In the genomic region with DNA sequence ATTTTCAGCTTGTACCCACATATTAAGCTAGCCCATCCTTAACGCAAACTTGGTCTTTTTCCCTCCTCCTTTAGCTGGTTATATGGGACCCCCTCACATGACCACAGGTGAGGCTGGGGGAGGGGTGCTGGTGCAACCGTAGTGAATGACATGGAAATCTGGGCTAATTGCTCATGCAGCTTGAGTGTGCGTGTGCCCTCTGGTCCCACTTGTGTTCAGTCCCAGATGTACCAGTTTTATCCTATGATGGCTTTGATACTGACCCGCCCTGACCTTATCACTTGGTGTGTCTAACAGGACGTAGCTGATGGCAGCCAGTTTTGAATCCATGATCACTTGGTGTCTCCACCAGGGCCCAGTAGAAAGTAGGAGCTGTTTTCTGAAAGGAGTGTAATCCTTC, we compare ENCODE assay signal across 9 cellular contexts.
"Had no signal": no experiment of that assay in that cellular context is flagged by ENCODE, and none has a peak within 500 bp of the region (broad histone marks: within the 10 kb centered on the region; RNA-seq: fewer than 3 reads in every experiment).

No MANE protein-coding gene starts in this region.

- H3K4me3 ChIP-seq: GM23338, K562 had no signal

- H3K4me3 Mint-ChIP-seq: GM23338, H9 had no signal

- H2AFZ ChIP-seq: GM23338 had no signal

- H3K27ac Mint-ChIP-seq: GM23338, H9 had no signal

- FAIRE-seq: H1, H54, HTR-8/SVneo, K562 had no signal

- H3K4me2 ChIP-seq: GM23338 had no signal

- H3K9me3 Mint-ChIP-seq: GM23338, H9 had no signal

- DNase-seq: H9, HCEC 1CT, IMR-90, KG1 had no signal

- ATAC-seq: GM23338, K562 had no signal
